In the genomic region with DNA sequence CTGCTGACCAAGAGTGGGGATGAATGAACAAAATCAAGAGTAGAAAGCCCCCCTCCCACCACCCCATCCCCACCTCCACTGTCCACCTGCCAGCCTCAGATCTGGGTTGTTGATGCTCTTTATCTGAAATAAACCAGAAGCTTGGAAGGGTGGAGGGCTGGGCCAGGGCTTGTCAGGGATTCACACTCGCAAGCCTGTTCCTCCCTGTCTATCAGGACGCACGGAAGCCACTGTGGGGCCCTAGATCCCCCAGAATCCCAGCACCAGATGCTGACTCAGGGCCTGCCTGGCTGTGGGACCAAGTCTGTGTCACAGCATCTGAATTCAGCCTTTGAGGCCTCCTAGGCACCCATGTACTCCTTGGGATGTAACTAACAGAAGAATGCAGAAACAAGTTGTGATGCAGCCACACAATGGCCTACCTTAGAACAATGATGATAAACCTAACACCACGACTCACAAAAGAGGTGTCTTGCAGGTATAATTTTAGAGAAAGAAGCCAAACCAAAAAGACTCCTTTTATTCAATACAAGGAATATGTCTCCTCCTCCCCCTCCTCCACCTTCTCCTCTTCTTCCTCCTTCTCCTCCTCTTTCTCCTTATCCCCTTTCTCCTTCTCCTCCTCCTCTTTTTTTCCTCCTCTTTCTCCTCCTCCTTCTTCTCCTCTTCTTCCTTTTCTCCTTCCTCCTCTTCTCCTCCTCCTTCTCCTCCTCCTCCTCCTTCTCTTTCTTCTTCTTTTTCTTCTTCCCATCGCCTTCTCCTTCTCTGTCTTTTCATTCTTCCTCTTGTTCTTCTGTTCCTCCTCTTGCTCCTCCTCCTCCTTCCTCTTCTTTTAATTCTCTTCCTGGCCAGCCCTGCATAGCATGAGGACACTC, we compare ENCODE assay signal across 1 cellular context.
TF ChIP-seq lines count a peak whose summit lies in the region.

No MANE protein-coding gene starts in this region.

TF ChIP-seq in K562, 482 proteins besides CTCF, POLR2A, EP300 and RAD21 (continued from another document):
- TF ChIP-seq NR2C2 (CRISPR knock-in tag; IDR thresholded peaks at IDR 0.05) (no peak), NR2C2 (tag; IDR thresholded peaks at IDR 0.05) (no peak), ZNF512 (tag; IDR thresholded peaks at IDR 0.05) (peak; percentile 49), TEAD4 (IDR thresholded peaks at IDR 0.05; ENCODE audit: low read length) (no peak), TEAD4 (CRISPR knock-in tag; IDR thresholded peaks at IDR 0.05; ENCODE audit: borderline replicate concordance) (no peak), ZNF253 (CRISPR knock-in tag; conservative IDR thresholded peaks at IDR 0.05) (no peak)
- TF ChIP-seq, protein P1, sequence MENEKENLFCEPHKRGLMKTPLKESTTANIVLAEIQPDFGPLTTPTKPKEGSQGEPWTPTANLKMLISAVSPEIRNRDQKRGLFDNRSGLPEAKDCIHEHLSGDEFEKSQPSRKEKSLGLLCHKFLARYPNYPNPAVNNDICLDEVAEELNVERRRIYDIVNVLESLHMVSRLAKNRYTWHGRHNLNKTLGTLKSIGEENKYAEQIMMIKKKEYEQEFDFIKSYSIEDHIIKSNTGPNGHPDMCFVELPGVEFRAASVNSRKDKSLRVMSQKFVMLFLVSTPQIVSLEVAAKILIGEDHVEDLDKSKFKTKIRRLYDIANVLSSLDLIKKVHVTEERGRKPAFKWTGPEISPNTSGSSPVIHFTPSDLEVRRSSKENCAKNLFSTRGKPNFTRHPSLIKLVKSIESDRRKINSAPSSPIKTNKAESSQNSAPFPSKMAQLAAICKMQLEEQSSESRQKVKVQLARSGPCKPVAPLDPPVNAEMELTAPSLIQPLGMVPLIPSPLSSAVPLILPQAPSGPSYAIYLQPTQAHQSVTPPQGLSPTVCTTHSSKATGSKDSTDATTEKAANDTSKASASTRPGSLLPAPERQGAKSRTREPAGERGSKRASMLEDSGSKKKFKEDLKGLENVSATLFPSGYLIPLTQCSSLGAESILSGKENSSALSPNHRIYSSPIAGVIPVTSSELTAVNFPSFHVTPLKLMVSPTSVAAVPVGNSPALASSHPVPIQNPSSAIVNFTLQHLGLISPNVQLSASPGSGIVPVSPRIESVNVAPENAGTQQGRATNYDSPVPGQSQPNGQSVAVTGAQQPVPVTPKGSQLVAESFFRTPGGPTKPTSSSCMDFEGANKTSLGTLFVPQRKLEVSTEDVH (IDR thresholded peaks at IDR 0.05; ENCODE audit: low read depth, partially characterized antibody): no peak
